ENCODE assay signal across 8 cellular contexts in genomic region chr20:326645-327031, GRCh38. TPM values are rescaled to one million over a fixed set of nuclear protein-coding genes. Genes with fewer than 3 reads are reported as not detected.
DNase-seq lines count a peak whose midpoint lies in the region; ATAC-seq and TF ChIP-seq lines count a peak whose summit lies in the region.

No MANE protein-coding gene starts in this region.

- H3K36me3 Mint-ChIP-seq in activated CD4-positive, alpha-beta T cell treated with anti-CD3 and anti-CD28 coated beads, Interleukin-2, amount 10 ng/mL, durations not matched to agents 7 days and 5 days (ENCODE audit: low read depth) = no peaks in the 10 kb centered on the region

- H3K9me3 ChIP-seq in SK-N-MC (ENCODE audit: low read depth, low read length) (no peaks in the 10 kb centered on the region), esophagus muscularis mucosa (no peaks in the 10 kb centered on the region), neuronal stem cell (replicated peaks in 1 of 2; ENCODE audit: control insufficient read depth in 2 of 2, insufficient read depth in 1 of 2, low read depth in 1 of 2, low read length in 2 of 2) (no peaks in the 10 kb centered on the region)

- CTCF ChIA-PET in activated CD4-positive, alpha-beta T cell treated with anti-CD3 and anti-CD28 coated beads, Interleukin-2, amount 10 ng/mL, durations not matched to agents 7 days and 5 days (lab: Charles Lee) = interaction anchor here (1.0 kb wide), 1 partner anchor 14 kb away, joined by 3 read pairs; no protein-coding TSS in a partner anchor

- no peak for TF ChIP-seq EP300 in esophagus muscularis mucosa (IDR thresholded peaks at IDR 0.05)

- H2AK5ac ChIP-seq in neuronal stem cell (ENCODE audit: low read depth, low read length) = peak overlapping the region; percentile 100

- H2AFZ ChIP-seq in neuronal stem cell (ENCODE audit: low read length) = peak overlapping the region; percentile 76

- peaks cover 7% of the 10 kb centered on the region; the same call in 1 of the 2 replicates for H3K36me3 ChIP-seq in SK-N-MC (ENCODE audit: insufficient read depth, low read length)
- H3K36me3 ChIP-seq in esophagus muscularis mucosa = peaks cover 0 to 5% (median 2%) of the 10 kb centered on the region in 4 donors
- H3K36me3 ChIP-seq in neuronal stem cell (replicated peaks in 1 of 2; ENCODE audit: control insufficient read depth in 2 of 2, insufficient read depth in 2 of 2, low read length in 2 of 2) = peaks cover 15 to 38% of the 10 kb centered on the region in 2 donors

- H2BK12ac ChIP-seq in neuronal stem cell (ENCODE audit: low read length) = peak overlapping the region; percentile 85

- H3K14ac ChIP-seq in neuronal stem cell (ENCODE audit: low read length) = peak overlapping the region; percentile 97

- H3K27me3 Mint-ChIP-seq in activated CD4-positive, alpha-beta T cell treated with anti-CD3 and anti-CD28 coated beads, Interleukin-2, amount 10 ng/mL, durations not matched to agents 7 days and 5 days = no peaks in the 10 kb centered on the region

- no peak for DNase-seq in activated CD4-positive, alpha-beta T cell treated with anti-CD3 and anti-CD28 coated beads, Interleukin-2, amount 10 ng/mL, durations not matched to agents 7 days and 5 days
- DNase-seq in activated CD4-positive, alpha-beta T cell treated with anti-CD3 and anti-CD28 coated beads for 48 hours = no peak
- no peak for DNase-seq in SK-N-MC (ENCODE audit: low read depth, low spot score)
- no peak for DNase-seq in esophagus muscularis mucosa (ENCODE audit: extremely low spot score)
- peak; percentile 62 for DNase-seq in neuronal stem cell (ENCODE audit: low spot score)
- DNase-seq in NCI-H345 (lab: John Stamatoyannopoulos, UW) = no peak

- H3K4me1 ChIP-seq in esophagus muscularis mucosa (peaks cover 19 to 73% (median 61%) of the 10 kb centered on the region in 4 donors), neuronal stem cell (ENCODE audit: control insufficient read depth in 2 of 2, insufficient read depth in 1 of 2, low read depth in 1 of 2, low read length in 2 of 2) (peaks cover 25 to 36% of the 10 kb centered on the region in 2 donors)

- H3K4me3 ChIP-seq in SK-N-MC (peak overlapping the region; percentile 96), esophagus muscularis mucosa (peak overlapping the region; percentile 60 to 97 (median 72)), neuronal stem cell (ENCODE audit: low read length in 2 of 2) (peak overlapping the region; percentile 97 to 98)

- no peaks in the 10 kb centered on the region for H3K9me3 Mint-ChIP-seq in activated CD4-positive, alpha-beta T cell treated with anti-CD3 and anti-CD28 coated beads, Interleukin-2, amount 10 ng/mL, durations not matched to agents 7 days and 5 days

- H3K18ac ChIP-seq in neuronal stem cell (ENCODE audit: low read length) = peak overlapping the region; percentile 99

- H3K4me3 Mint-ChIP-seq in activated CD4-positive, alpha-beta T cell treated with anti-CD3 and anti-CD28 coated beads, Interleukin-2, amount 10 ng/mL, durations not matched to agents 7 days and 5 days = peak overlapping the region; percentile 66

- H4K8ac ChIP-seq in neuronal stem cell (ENCODE audit: low read depth, low read length) = no peak overlapping the region

- peak overlapping the region; percentile 96 for H4K91ac ChIP-seq in neuronal stem cell (ENCODE audit: low read depth, low read length, poor library complexity)

- no peak for TF ChIP-seq CTCF in esophagus muscularis mucosa (IDR thresholded peaks at IDR 0.05)

- H3K23ac ChIP-seq in neuronal stem cell (ENCODE audit: low read depth, low read length, poor library complexity) = peak overlapping the region; percentile 98

- intact Hi-C loops in esophagus muscularis mucosa (cut with DNase I) = no loop called here

- peak overlapping the region; percentile 95 for H2BK120ac ChIP-seq in neuronal stem cell (ENCODE audit: low read depth, low read length)

- H3K27me3 ChIP-seq in esophagus muscularis mucosa (no peaks in the 10 kb centered on the region), neuronal stem cell (ENCODE audit: control insufficient read depth in 3 of 3, insufficient read depth in 3 of 3, low read depth in 1 of 3, low read length in 3 of 3) (no peaks in the 10 kb centered on the region)

- H3K27ac ChIP-seq in SK-N-MC = peak overlapping the region; percentile 90
- H3K27ac ChIP-seq in esophagus muscularis mucosa (replicated peaks in 1 of 4) = peak overlapping the region; percentile 81 to 98 (median 97)
- peak overlapping the region; percentile 96 for H3K27ac ChIP-seq in neuronal stem cell (replicated peaks; ENCODE audit: low read length)

- ATAC-seq in HG03521 (IDR thresholded peaks at IDR 0.05; ENCODE audit: unreplicated experiment) = no peak
- ATAC-seq in GM18870 (IDR thresholded peaks at IDR 0.05; ENCODE audit: unreplicated experiment) = no peak

- no peak for TF ChIP-seq POLR2A in esophagus muscularis mucosa (IDR thresholded peaks at IDR 0.05; ENCODE audit: low read depth)

- peak overlapping the region; percentile 59 for H3K4me2 ChIP-seq in neuronal stem cell (ENCODE audit: insufficient read depth, low read length, poor library complexity, severe bottlenecking)

- H3K9ac ChIP-seq in SK-N-MC (ENCODE audit: insufficient read length) (peak overlapping the region; percentile 76), neuronal stem cell (ENCODE audit: low read depth, low read length, poor library complexity) (peak overlapping the region; percentile 98)

- H3K27ac Mint-ChIP-seq in activated CD4-positive, alpha-beta T cell treated with anti-CD3 and anti-CD28 coated beads, Interleukin-2, amount 10 ng/mL, durations not matched to agents 7 days and 5 days = peak overlapping the region; percentile 57

- POLR2A ChIA-PET in activated CD4-positive, alpha-beta T cell treated with anti-CD3 and anti-CD28 coated beads, Interleukin-2, amount 10 ng/mL, durations not matched to agents 7 days and 5 days (lab: Charles Lee) = no interaction called here

- WGBS in esophagus muscularis mucosa = 2% methylated on average over 5 of the region's 32 CpGs
- WGBS in neuronal stem cell (ENCODE audit: extremely low coverage in 2 of 2, insufficient read length in 2 of 2, insufficient replicate concordance in 1 of 2), 2 donors = no CpG with 5 or more reads among the region's 32 CpGs

- peak overlapping the region; percentile 78 for H2BK15ac ChIP-seq in neuronal stem cell (ENCODE audit: low read length)

- H3K79me1 ChIP-seq in neuronal stem cell (ENCODE audit: low read depth, low read length) = peaks cover 10% of the 10 kb centered on the region

- peaks cover 35% of the 10 kb centered on the region for H3K4me1 Mint-ChIP-seq in activated CD4-positive, alpha-beta T cell treated with anti-CD3 and anti-CD28 coated beads, Interleukin-2, amount 10 ng/mL, durations not matched to agents 7 days and 5 days

- peak overlapping the region; percentile 98 for H3K4ac ChIP-seq in neuronal stem cell (ENCODE audit: low read length)

- peak overlapping the region; percentile 98 for H2BK5ac ChIP-seq in neuronal stem cell (ENCODE audit: low read length)

RNA-seq across cellular contexts. Expression of gene SOX12, which starts 1.3 kb away (rescaled TPM):
- total RNA-seq in activated CD4-positive, alpha-beta T cell treated with anti-CD3 and anti-CD28 coated beads, Interleukin-2, amount 10 ng/mL, durations not matched to agents 7 days and 5 days = 1 to 10 TPM; 5.6 to 6.0 TPM
- 10 to 100 TPM in 1 of 4 donors, 1 to 10 TPM in 3; 3.5 to 14.4 (median 7.2) TPM for total RNA-seq in esophagus muscularis mucosa
- 52.4 TPM for polyA plus RNA-seq in neuronal stem cell (2013, experiment 1 of 2)
- 51.5 TPM for polyA plus RNA-seq in neuronal stem cell (2013, experiment 2 of 2)

RNA-seq across cellular contexts. Expression of gene NRSN2, which starts 20.3 kb away (rescaled TPM):
- 1 to 10 TPM in 1 of 2 experiments, under 1 TPM in 1; 0.87 to 1.2 TPM for total RNA-seq in activated CD4-positive, alpha-beta T cell treated with anti-CD3 and anti-CD28 coated beads, Interleukin-2, amount 10 ng/mL, durations not matched to agents 7 days and 5 days
- 10 to 100 TPM; 20.8 to 72.8 (median 48.9) TPM for total RNA-seq in esophagus muscularis mucosa
- 27.7 TPM for polyA plus RNA-seq in neuronal stem cell (2013, experiment 1 of 2)
- 26.1 TPM for polyA plus RNA-seq in neuronal stem cell (2013, experiment 2 of 2)

RNA-seq across cellular contexts. Expression of gene ZCCHC3, which starts 29.3 kb away (rescaled TPM):
- total RNA-seq in activated CD4-positive, alpha-beta T cell treated with anti-CD3 and anti-CD28 coated beads, Interleukin-2, amount 10 ng/mL, durations not matched to agents 7 days and 5 days = 10 to 100 TPM; 26.4 to 27.1 TPM
- total RNA-seq in esophagus muscularis mucosa = 10 to 100 TPM; 13.3 to 29.9 (median 19.7) TPM
- 40.2 TPM for polyA plus RNA-seq in neuronal stem cell (2013, experiment 1 of 2)
- 40.1 TPM for polyA plus RNA-seq in neuronal stem cell (2013, experiment 2 of 2)

RNA-seq across cellular contexts. Expression of gene C20orf96, which starts 36.1 kb away (rescaled TPM):
- total RNA-seq in activated CD4-positive, alpha-beta T cell treated with anti-CD3 and anti-CD28 coated beads, Interleukin-2, amount 10 ng/mL, durations not matched to agents 7 days and 5 days = 1 to 10 TPM; 7.8 to 8.2 TPM
- total RNA-seq in esophagus muscularis mucosa = 1 to 10 TPM; 1.7 to 2.6 (median 2.3) TPM
- polyA plus RNA-seq in neuronal stem cell (2013, experiment 1 of 2) = 23.9 TPM
- polyA plus RNA-seq in neuronal stem cell (2013, experiment 2 of 2) = 23.8 TPM

RNA-seq across cellular contexts. Expression of gene TRIB3, which starts 53.9 kb away (rescaled TPM):
- 10 to 100 TPM; 16.0 to 18.8 TPM for total RNA-seq in activated CD4-positive, alpha-beta T cell treated with anti-CD3 and anti-CD28 coated beads, Interleukin-2, amount 10 ng/mL, durations not matched to agents 7 days and 5 days
- total RNA-seq in esophagus muscularis mucosa = 1 to 10 TPM in 3 of 4 donors, under 1 TPM in 1; 0.83 to 6.8 (median 4.0) TPM
- 5.1 TPM for polyA plus RNA-seq in neuronal stem cell (2013, experiment 1 of 2)
- polyA plus RNA-seq in neuronal stem cell (2013, experiment 2 of 2) = 4.6 TPM

Comparison
In these comparisons a context has a peak if more than half of its experiments do, and no peak if none do; other contexts are left out.
1. RNA of gene NRSN2, which starts 20.3 kb away (total RNA-seq): 20.8 to 72.8 TPM in esophagus muscularis mucosa; 0.87 to 1.2 TPM in activated CD4-positive, alpha-beta T cell treated with anti-CD3 and anti-CD28 coated beads, Interleukin-2, amount 10 ng/mL, durations not matched to agents 7 days and 5 days; every median in the first group is over 4 times any median in the second.
2. Peak in every context shown above with its lines, with median percentiles within 50 percentile points of each other: H3K27ac ChIP-seq and H3K4me3 ChIP-seq.